Comparison of ENCODE assay signal across 1 cellular context in genomic region chr11:20000393-20001134, GRCh38.
TF ChIP-seq lines count a peak whose summit lies in the region.

No MANE protein-coding gene starts in this region.

TF ChIP-seq in HepG2, 621 proteins besides CTCF, POLR2A, EP300 and RAD21 (continued from another document and continues in another):
- TF ChIP-seq ZNF687 (CRISPR knock-in tag; IDR thresholded peaks at IDR 0.05), result peak; percentile 94
- TF ChIP-seq HMGXB4 (CRISPR knock-in tag; IDR thresholded peaks at IDR 0.05; ENCODE audit: borderline replicate concordance in 1 of 2, low read depth in 1 of 2), result peak; percentile 25 to 54; a peak in 2 of 4 replicates
- TF ChIP-seq ZNF331 (CRISPR knock-in tag; IDR thresholded peaks at IDR 0.05), result peak; percentile 68
- TF ChIP-seq ZBTB43 (CRISPR knock-in tag; conservative IDR thresholded peaks at IDR 0.05), result no peak
- peak; percentile 64 for TF ChIP-seq HIC2 (CRISPR knock-in tag; IDR thresholded peaks at IDR 0.05; ENCODE audit: low read depth)
- TF ChIP-seq CSRNP1 (CRISPR knock-in tag; IDR thresholded peaks at IDR 0.05), result no peak
- TF ChIP-seq SKIL (CRISPR knock-in tag; IDR thresholded peaks at IDR 0.05; ENCODE audit: borderline replicate concordance), result peak; percentile 82
- 0 out of 2 replicates have a peak, but pooled peaks have one; percentile 28 for TF ChIP-seq ATF6 (CRISPR knock-in tag; conservative IDR thresholded peaks at IDR 0.05)
- peak; percentile 37; the same call in 1 of the 2 replicates for TF ChIP-seq YEATS2 (CRISPR knock-in tag; IDR thresholded peaks at IDR 0.05; ENCODE audit: borderline replicate concordance)
- TF ChIP-seq PHF8 (CRISPR knock-in tag; IDR thresholded peaks at IDR 0.05), result 0 out of 2 replicates have a peak, but pooled peaks have one; percentile 17
- no peak for TF ChIP-seq CERS6 (CRISPR knock-in tag; IDR thresholded peaks at IDR 0.05)
- 0 out of 2 replicates have a peak, but pooled peaks have one; percentile 37 for TF ChIP-seq ZNF646 (CRISPR knock-in tag; IDR thresholded peaks at IDR 0.05)
- no peak for TF ChIP-seq ZFP36L2 (CRISPR knock-in tag; IDR thresholded peaks at IDR 0.05)
- TF ChIP-seq ZMYM3 (CRISPR knock-in tag; IDR thresholded peaks at IDR 0.05), result 0 out of 2 replicates have a peak, but pooled peaks have one; percentile 36
- no peak; the same call in 1 of the 2 replicates for TF ChIP-seq ZNF652 (CRISPR knock-in tag; IDR thresholded peaks at IDR 0.05; ENCODE audit: borderline replicate concordance, low read depth)
- TF ChIP-seq MAF1 (CRISPR knock-in tag; IDR thresholded peaks at IDR 0.05; ENCODE audit: borderline replicate concordance), result no peak
- peak; percentile 26; the same call in 1 of the 2 replicates for TF ChIP-seq ZNF563 (CRISPR knock-in tag; IDR thresholded peaks at IDR 0.05)
